8 cellular contexts compared by ENCODE assay signal in the genomic region with DNA sequence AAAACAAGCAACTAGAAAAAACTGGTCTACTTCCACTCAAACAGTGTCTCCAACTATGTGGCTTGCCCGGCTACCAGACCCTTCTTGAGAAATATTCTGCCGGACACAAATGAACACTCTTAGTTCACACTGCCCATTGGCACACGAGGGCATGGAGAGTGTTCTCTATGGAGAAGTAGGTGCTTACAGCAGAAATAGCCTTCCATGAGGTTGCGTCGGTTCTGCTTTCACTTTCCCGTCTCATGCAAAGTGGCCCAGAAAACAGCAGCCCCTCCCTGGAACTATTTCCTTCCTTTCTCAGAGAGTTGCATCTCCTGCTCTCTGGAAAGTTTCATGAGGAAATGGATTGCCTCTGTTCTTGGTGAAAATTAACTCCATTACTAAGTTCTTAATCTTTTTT. TPM values are rescaled to one million over a fixed set of nuclear protein-coding genes. Genes with fewer than 3 reads are reported as not detected.
DNase-seq lines count a peak whose midpoint lies in the region; ATAC-seq and TF ChIP-seq lines count a peak whose summit lies in the region.

No MANE protein-coding gene starts in this region.

- ATAC-seq in HG03196 (IDR thresholded peaks at IDR 0.05; ENCODE audit: unreplicated experiment): peak; percentile 46

- H3K4me3 ChIP-seq in fibroblast of pulmonary artery (replicated peaks; ENCODE audit: low read depth, low read length): no peak overlapping the region

- intact Hi-C loops in posterior vena cava (cut with DNase I): loop anchor here in 1 of 2 donors (5.0 kb wide), 1 partner anchor 58 kb away; a partner anchor contains a TSS

- TF ChIP-seq CTCF in fibroblast of pulmonary artery (IDR thresholded peaks at IDR 0.05; ENCODE audit: low read length, missing control alignments): no peak

- DNase-seq in DMS53 (lab: John Stamatoyannopoulos, UW) (peak; percentile 60), DMS53 treated with DMSO at 0.1 percent for 48 hours (lab: John Stamatoyannopoulos, UW; ENCODE audit: unreplicated experiment) (no peak), fibroblast of pulmonary artery (ENCODE audit: low read depth) (peak; percentile 19), posterior vena cava (ENCODE audit: low spot score) (peak; percentile 89), HPDE6-E6E7 (ENCODE audit: extremely low spot score) (no peak), HuH-7.5 (ENCODE audit: low spot score) (no peak)
- DNase-seq in activated CD4-positive, alpha-beta T cell treated with anti-CD3 and anti-CD28 coated beads for 48 hours: peak; percentile 41

RNA-seq across cellular contexts. Expression of a gene that starts 9.5 kb away (rescaled TPM):
- 1 to 10 TPM; 3.1 to 3.5 TPM for total RNA-seq in posterior vena cava

RNA-seq across cellular contexts. Expression of a gene that starts 50.5 kb away (rescaled TPM):
- 100 to 1,000 TPM; 125 to 129 TPM for total RNA-seq in posterior vena cava

RNA-seq across cellular contexts. Expression of a gene that starts 54.5 kb away (rescaled TPM):
- 10 to 100 TPM; 44.4 to 84.9 TPM for total RNA-seq in posterior vena cava

RNA-seq across cellular contexts. Expression of a gene that starts 56.9 kb away (rescaled TPM):
- total RNA-seq in posterior vena cava: 10 to 100 TPM; 37.4 to 63.9 TPM

Comparison
In these comparisons a context has a peak if more than half of its experiments do, and no peak if none do; other contexts are left out.
1. DNase-seq: peak in DMS53 (single experiment), activated CD4-positive, alpha-beta T cell treated with anti-CD3 and anti-CD28 coated beads for 48 hours (single experiment), fibroblast of pulmonary artery (single experiment) and posterior vena cava (single experiment); none in DMS53 treated with DMSO at 0.1 percent for 48 hours (single experiment), HPDE6-E6E7 (single experiment) and HuH-7.5 (single experiment).